In the genomic region with DNA sequence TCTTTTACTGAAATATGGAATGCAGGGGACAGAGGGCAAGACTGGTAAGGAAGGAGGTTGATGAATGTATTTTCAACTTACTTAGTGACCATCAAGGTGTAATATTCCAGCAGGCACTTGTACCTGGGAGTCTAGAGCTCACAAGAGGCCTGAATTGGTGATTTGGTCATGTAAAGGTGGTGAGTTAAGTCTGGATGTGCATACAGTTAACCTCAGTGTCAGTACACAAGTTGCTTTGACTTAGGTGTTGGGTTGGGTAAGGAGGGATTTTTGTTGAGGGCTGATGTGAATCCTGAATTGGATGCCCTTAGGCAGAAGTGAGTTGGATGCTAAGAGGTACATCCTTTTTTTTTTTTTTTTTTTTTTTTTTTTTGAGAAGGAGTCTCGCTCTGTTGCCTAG, we compare ENCODE assay signal across 18 cellular contexts. TPM values are rescaled to one million over a fixed set of nuclear protein-coding genes. Genes with fewer than 3 reads are reported as not detected.
A peak's percentile ranks its signal among the peaks of the same experiment; 100 is the strongest.
DNase-seq lines count a peak whose midpoint lies in the region; ATAC-seq, FAIRE-seq and TF ChIP-seq lines count a peak whose summit lies in the region.
"Had no signal": no experiment of that assay in that cellular context is flagged by ENCODE, and none has a peak within 500 bp of the region (broad histone marks: within the 10 kb centered on the region; RNA-seq: fewer than 3 reads in every experiment).

No MANE protein-coding gene starts in this region.

- H3K27ac Mint-ChIP-seq in activated T-cell treated with anti-CD3 and anti-CD28 coated beads, Interleukin-2, amount 50 U/mL, for 24 hours, result peak overlapping the region; percentile 75
- H3K27ac Mint-ChIP-seq in WTC11, result peak overlapping the region; percentile 5

- H3K27ac ChIP-seq in DND-41 (ENCODE audit: low read length) (0 out of 2 replicates have a peak overlapping the region, but pooled peaks have one; percentile 22), K562 (ENCODE audit: extremely low read depth, low read depth, low read length) (no peak overlapping the region)
- H3K27ac ChIP-seq: GM23248 had no signal

- CTCF ChIA-PET in WTC11 (lab: Charles Lee), result no interaction called here
- CTCF ChIA-PET in K562 (lab: Yijun Ruan, JAX; ENCODE audit: low intra/inter-chr PET ratio), result no interaction called here

- peak overlapping the region; percentile 41; the same call in 1 of the 2 replicates for H3K4me2 ChIP-seq in DND-41 (ENCODE audit: insufficient read depth, low read length)
- H3K4me2 ChIP-seq in K562 (ENCODE audit: insufficient read depth, low read length), result no peak overlapping the region

- no peak overlapping the region for H2AFZ ChIP-seq in DND-41 (ENCODE audit: low read depth, low read length)
- no peak overlapping the region for H2AFZ ChIP-seq in K562 (ENCODE audit: low read depth, low read length)
- H2AFZ ChIP-seq: GM23248 had no signal

- H3K4me1 ChIP-seq in DND-41 (ENCODE audit: insufficient read depth, low read length), result peaks cover 33% of the 10 kb centered on the region
- H3K4me1 ChIP-seq in K562 (replicated peaks in 1 of 2; ENCODE audit: control insufficient read depth in 2 of 2, insufficient read depth in 2 of 2, low read length in 2 of 2), result no peaks in the 10 kb centered on the region; a peak in 1 of 5 replicates
- H3K4me1 ChIP-seq: Caco-2 had no signal

- H3K4me3 ChIP-seq in DND-41 (ENCODE audit: low read depth in 1 of 2, low read length in 2 of 2), result no peak overlapping the region
- H3K4me3 ChIP-seq in K562, result no peak overlapping the region
- H3K4me3 ChIP-seq: GM23248 had no signal

- no peak for DNase-seq in activated T-cell treated with anti-CD3 and anti-CD28 coated beads, Interleukin-2, amount 50 U/mL, for 24 hours
- DNase-seq in activated T-cell treated with anti-CD3 and anti-CD28 coated beads for 4 hours, result no peak
- DNase-seq in DND-41, result no peak
- no peak for DNase-seq in WTC11 (ENCODE audit: low spot score)
- no peak for DNase-seq in K562 (ENCODE audit: extremely low read depth in 1 of 4, low spot score in 3 of 4)
- no peak for DNase-seq in activated CD8-positive, alpha-beta memory T cell treated with anti-CD3 and anti-CD28 coated beads for 24 hours
- DNase-seq: Caco-2; DMS53; NCI-H1105 treated with DMSO at 0.1 percent for 48 hours; NCI-H187; NCI-H69; NK-92 treated with Interleukin-12 subunit alpha and Interleukin-12 subunit beta, amount 100 ng/mL, for 24 hours; OCI-M1 had no signal

- H3K9me3 Mint-ChIP-seq in activated T-cell treated with anti-CD3 and anti-CD28 coated beads, Interleukin-2, amount 50 U/mL, for 24 hours, result no peaks in the 10 kb centered on the region
- no peaks in the 10 kb centered on the region for H3K9me3 Mint-ChIP-seq in WTC11

- FAIRE-seq in K562 (lab: Jason Lieb, UNC), result no peak
- FAIRE-seq: GM12892 had no signal

- H3K9me3 ChIP-seq in DND-41 (ENCODE audit: insufficient read depth, low read length, severe bottlenecking), result no peaks in the 10 kb centered on the region
- peaks cover 6% of the 10 kb centered on the region for H3K9me3 ChIP-seq in K562 (replicated peaks; ENCODE audit: control insufficient read depth, insufficient read depth, low read depth, low read length)
- H3K9me3 ChIP-seq: Caco-2 had no signal

- peak overlapping the region; percentile 33 for H3K4me3 Mint-ChIP-seq in activated T-cell treated with anti-CD3 and anti-CD28 coated beads, Interleukin-2, amount 50 U/mL, for 24 hours
- H3K4me3 Mint-ChIP-seq in WTC11, result no peak overlapping the region
- H3K4me3 Mint-ChIP-seq: CD14-positive monocyte had no signal

- TF ChIP-seq RAD21 in K562 (CRISPR knock-in tag; conservative IDR thresholded peaks at IDR 0.05 in 1 of 2, IDR thresholded peaks at IDR 0.05 in 1 of 2), result no peak

- H3K27me3 ChIP-seq in DND-41 (ENCODE audit: insufficient read depth, low read length, poor library complexity) (no peaks in the 10 kb centered on the region), K562 (ENCODE audit: control insufficient read depth in 2 of 2, insufficient read depth in 2 of 2, low read length in 2 of 2) (no peaks in the 10 kb centered on the region)

- TF ChIP-seq CTCF in DND-41 (IDR thresholded peaks at IDR 0.05; ENCODE audit: borderline replicate concordance, extremely low read depth, low read length, poor library complexity, severe bottlenecking) (no peak), WTC11 (IDR thresholded peaks at IDR 0.05) (no peak), K562 (IDR thresholded peaks at IDR 0.05 in 2 of 3, conservative IDR thresholded peaks at IDR 0.05 in 1 of 3; ENCODE audit: insufficient read depth in 2 of 3, low read depth in 1 of 3, low read length in 3 of 3) (no peak)

- POLR2A ChIA-PET in WTC11 (lab: Charles Lee) (interaction anchor here (0.6 kb wide), 1 partner anchor 68 kb away, joined by 5 read pairs; no protein-coding TSS in a partner anchor), K562 (lab: Yijun Ruan, JAX) (interaction anchor here (0.9 to 1.9 kb wide), 3 partner anchors 9 to 12 kb away, joined by 3 to 6 read pairs (median 3); no protein-coding TSS in a partner anchor)

- ATAC-seq in DND-41 (ENCODE audit: insufficient read depth, low read depth), result no peak
- peak; percentile 47; the same call in 1 of the 2 replicates for ATAC-seq in WTC11
- no peak for ATAC-seq in K562
- no peak for ATAC-seq in HG03565 (IDR thresholded peaks at IDR 0.05; ENCODE audit: unreplicated experiment)
- ATAC-seq in HG02798 (IDR thresholded peaks at IDR 0.05; ENCODE audit: poor library complexity, unreplicated experiment), result no peak

- no peak for TF ChIP-seq EP300 in K562 (IDR thresholded peaks at IDR 0.05; ENCODE audit: low read length)

- WGBS in K562 (ENCODE audit: insufficient coverage, low coverage, missing lambda C conversion rate), result no CpG with 5 or more reads among the region's 1 CpG

- H4K20me1 ChIP-seq in DND-41 (ENCODE audit: insufficient read depth, low read length), result peaks cover 44% of the 10 kb centered on the region
- H4K20me1 ChIP-seq in K562 (replicated peaks; ENCODE audit: control insufficient read depth, insufficient read depth, low read length), result no peaks in the 10 kb centered on the region

- H3K79me2 ChIP-seq in DND-41 (ENCODE audit: insufficient read depth, low read length) (peaks cover 99% of the 10 kb centered on the region), K562 (ENCODE audit: control insufficient read depth, insufficient read depth, low read length) (peaks cover 99% of the 10 kb centered on the region)

- intact Hi-C loops in K562 (cut with micrococcal nuclease), result no loop called here

- H3K4me1 Mint-ChIP-seq in activated T-cell treated with anti-CD3 and anti-CD28 coated beads, Interleukin-2, amount 50 U/mL, for 24 hours (ENCODE audit: low read depth), result peaks cover 67% of the 10 kb centered on the region
- peaks cover 36% of the 10 kb centered on the region for H3K4me1 Mint-ChIP-seq in WTC11

- peaks cover 64% of the 10 kb centered on the region for H3K36me3 Mint-ChIP-seq in activated T-cell treated with anti-CD3 and anti-CD28 coated beads, Interleukin-2, amount 50 U/mL, for 24 hours (ENCODE audit: low read depth)
- H3K36me3 Mint-ChIP-seq in WTC11, result peaks cover 6% of the 10 kb centered on the region

- BruUV-seq in K562 (replicated peaks; lab: Mats Ljungman, UMichigan), result no TSS peak

- H3K36me3 ChIP-seq in DND-41 (ENCODE audit: insufficient read depth, low read length) (peaks cover 36% of the 10 kb centered on the region), K562 (ENCODE audit: control insufficient read depth, insufficient read depth, low read length) (peaks cover 76% of the 10 kb centered on the region)

- no peak overlapping the region for H3K9ac ChIP-seq in DND-41 (ENCODE audit: low read depth, low read length)
- no peak overlapping the region for H3K9ac ChIP-seq in K562 (ENCODE audit: insufficient read depth in 1 of 2, low read depth in 2 of 2, low read length in 2 of 2)
- H3K9ac ChIP-seq: GM23248 had no signal

- H3K9me1 ChIP-seq in K562 (ENCODE audit: control insufficient read depth, insufficient read depth, low read length), result no peaks in the 10 kb centered on the region

- no peaks in the 10 kb centered on the region for H3K27me3 Mint-ChIP-seq in activated T-cell treated with anti-CD3 and anti-CD28 coated beads, Interleukin-2, amount 50 U/mL, for 24 hours
- H3K27me3 Mint-ChIP-seq in WTC11 (ENCODE audit: low read depth), result no peaks in the 10 kb centered on the region

- in situ Hi-C loops in K562 (cut with MboI), result no loop called here

- no peak for TF ChIP-seq POLR2A in K562 (conservative IDR thresholded peaks at IDR 0.05)

TF ChIP-seq in WTC11, 78 proteins besides CTCF, POLR2A, EP300 and RAD21:
- no peak for TF ChIP-seq JAZF1 (CRISPR knock-in tag; IDR thresholded peaks at IDR 0.05)
- TF ChIP-seq ZNF263 (CRISPR knock-in tag; IDR thresholded peaks at IDR 0.05; ENCODE audit: low read depth), result no peak

TF ChIP-seq in K562, 482 proteins besides CTCF, POLR2A, EP300 and RAD21:
- TF ChIP-seq POLR2AphosphoS5 (IDR thresholded peaks at IDR 0.05; ENCODE audit: control insufficient read depth, insufficient read depth, low read depth, low read length) (peak; percentile 20; the same call in 1 of the 2 replicates), PHTF2 (CRISPR knock-in tag; IDR thresholded peaks at IDR 0.05) (no peak)

RNA-seq across cellular contexts. Expression of gene SREK1, which starts 7.4 kb away (rescaled TPM):
- total RNA-seq in WTC11 (2021) (34.2 to 38.4 TPM (median 34.6 TPM) in 3 replicates), K562 (2014; rRNA removed) (128 and 129 TPM in 2 replicates), K562 (2014; rRNA removed; fragmentation: Illumina TruSeq; extraction: Trizol) (99.3 and 108 TPM in 2 replicates), K562 (2015; rRNA removed; fragmentation: Illumina TruSeq; extraction: Trizol) (96.1 and 103 TPM in 2 replicates), K562 (2021) (66.6 and 67.0 TPM in 2 replicates)
- 177 and 602 TPM in 2 replicates for total RNA-seq in K562 (2011; cell fraction: chromatin; rRNA removed; ENCODE audit: low replicate concordance)
- total RNA-seq in K562 (2011; cell fraction: nucleolus; rRNA removed), result 97.2 and 131 TPM in 2 replicates
- 216 and 303 TPM in 2 replicates for total RNA-seq in K562 (2011; cell fraction: nucleoplasm; rRNA removed)
- polyA plus RNA-seq in K562 (2011; rRNA removed) (84.9 and 88.0 TPM in 2 replicates), K562 (2014; fragmentation: Illumina TruSeq; extraction: Trizol) (65.8 and 81.9 TPM in 2 replicates), K562 (2014; fragmentation: Nextera tagmentation; extraction: Ambion mirVana) (10 to 100 TPM; 40.8 to 47.0 TPM), K562 (2014; rRNA removed) (58.8 and 63.4 TPM in 2 replicates)
- 23.1 and 26.0 TPM in 2 replicates for polyA plus RNA-seq in K562 (2011; cell fraction: cytosol; rRNA removed)
- polyA plus RNA-seq in K562 (2011; cell fraction: nucleus; rRNA removed), result 342 and 521 TPM in 2 replicates
- polyA plus RNA-seq in K562 (2012), result 42.0 and 50.5 TPM in 2 replicates
- 127 and 147 TPM in 2 replicates for polyA minus RNA-seq in K562 (2011; rRNA and poly(A)+ RNA removed)
- 25.1 and 32.1 TPM in 2 replicates for polyA minus RNA-seq in K562 (2011; cell fraction: cytosol; rRNA and poly(A)+ RNA removed)
- 431 and 526 TPM in 2 replicates for polyA minus RNA-seq in K562 (2011; cell fraction: nucleus; rRNA and poly(A)+ RNA removed)
